In genomic region chr7:115976651-115977050, GRCh38 we compare ENCODE assay signal across 22 cellular contexts. TPM values are rescaled to one million over a fixed set of nuclear protein-coding genes. Genes with fewer than 3 reads are reported as not detected.
DNase-seq lines count a peak whose midpoint lies in the region; ATAC-seq, FAIRE-seq and TF ChIP-seq lines count a peak whose summit lies in the region.
"Had no signal": no experiment of that assay in that cellular context is flagged by ENCODE, and none has a peak within 500 bp of the region (broad histone marks: within the 10 kb centered on the region; RNA-seq: fewer than 3 reads in every experiment).

No MANE protein-coding gene starts in this region.

- no peaks in the 10 kb centered on the region for H3K36me3 ChIP-seq in IMR-90 (ENCODE audit: control insufficient read depth, insufficient read depth, low read length)
- no peaks in the 10 kb centered on the region for H3K36me3 ChIP-seq in endothelial cell of umbilical vein (ENCODE audit: control insufficient read depth in 2 of 2, extremely low read depth in 1 of 2, insufficient read depth in 2 of 2, low read length in 2 of 2)
- no peaks in the 10 kb centered on the region for H3K36me3 ChIP-seq in SJCRH30
- H3K36me3 ChIP-seq: HAP-1 had no signal

- no peaks in the 10 kb centered on the region for H3K9me1 ChIP-seq in IMR-90 (ENCODE audit: insufficient read depth, low read length)
- H3K9me1 ChIP-seq in endothelial cell of umbilical vein (replicated peaks; ENCODE audit: control insufficient read depth, extremely low read depth, insufficient read depth, low read length): no peaks in the 10 kb centered on the region

- H3K9ac ChIP-seq in IMR-90 (ENCODE audit: low read depth, low read length) (no peak overlapping the region), endothelial cell of umbilical vein (replicated peaks; ENCODE audit: extremely low read depth, insufficient read depth, low read length) (no peak overlapping the region)
- H3K9ac ChIP-seq: BLaER1 treated with 17β-estradiol and CSF1 and Interleukin-3, amounts not matched to agents 10 nM and 100 nM had no signal

- H3K4me3 ChIP-seq in IMR-90 (ENCODE audit: insufficient read depth, low read depth, low read length): no peak overlapping the region
- H3K4me3 ChIP-seq in endothelial cell of umbilical vein (replicated peaks in 1 of 3; ENCODE audit: insufficient read depth in 1 of 3, low read depth in 1 of 3, low read length in 3 of 3): no peak overlapping the region
- no peak overlapping the region for H3K4me3 ChIP-seq in SJCRH30
- H3K4me3 ChIP-seq: BLaER1 treated with 17β-estradiol and CSF1 and Interleukin-3, amounts not matched to agents 10 nM and 100 nM; GM12878; HAP-1 had no signal

- no peaks in the 10 kb centered on the region for H3K9me3 ChIP-seq in IMR-90 (ENCODE audit: control insufficient read depth, insufficient read depth, low read length)
- H3K9me3 ChIP-seq in endothelial cell of umbilical vein (replicated peaks; ENCODE audit: control insufficient read depth, insufficient read depth, low read length): no peaks in the 10 kb centered on the region
- no peaks in the 10 kb centered on the region for H3K9me3 ChIP-seq in SJCRH30 (replicated peaks)
- H3K9me3 ChIP-seq: BLaER1 treated with 17β-estradiol and CSF1 and Interleukin-3, amounts not matched to agents 10 nM and 100 nM; HAP-1 had no signal

- H3K4me2 ChIP-seq in IMR-90 (ENCODE audit: low read depth, low read length) (no peak overlapping the region), endothelial cell of umbilical vein (ENCODE audit: insufficient read depth, low read length) (no peak overlapping the region)
- H3K4me2 ChIP-seq: BLaER1 treated with 17β-estradiol and CSF1 and Interleukin-3, amounts not matched to agents 10 nM and 100 nM had no signal

- no peak overlapping the region for H3K23ac ChIP-seq in IMR-90 (ENCODE audit: low read depth, low read length)

- H3K27ac ChIP-seq in IMR-90 (ENCODE audit: insufficient read depth, low read length) (no peak overlapping the region), endothelial cell of umbilical vein (ENCODE audit: insufficient read depth, low read depth, low read length) (no peak overlapping the region), SJCRH30 (no peak overlapping the region)
- H3K27ac ChIP-seq: BLaER1 treated with 17β-estradiol and CSF1 and Interleukin-3, amounts not matched to agents 10 nM and 100 nM had no signal

- H3K4me1 ChIP-seq in IMR-90 (ENCODE audit: control insufficient read depth, insufficient read depth, low read length) (no peaks in the 10 kb centered on the region), endothelial cell of umbilical vein (ENCODE audit: control insufficient read depth, extremely low read depth, insufficient read depth, low read length) (no peaks in the 10 kb centered on the region), SJCRH30 (no peaks in the 10 kb centered on the region)
- H3K4me1 ChIP-seq: HAP-1 had no signal

- no peak overlapping the region for H4K5ac ChIP-seq in IMR-90 (ENCODE audit: low read depth, low read length)

- H2BK20ac ChIP-seq in IMR-90 (ENCODE audit: low read depth, low read length): no peak overlapping the region

- no peak for TF ChIP-seq POLR2A in IMR-90 (IDR thresholded peaks at IDR 0.05; ENCODE audit: low read depth, low read length)
- TF ChIP-seq POLR2A in endothelial cell of umbilical vein (IDR thresholded peaks at IDR 0.05; ENCODE audit: low read depth, low read length): no peak

- CTCF ChIA-PET in IMR-90 (lab: Yijun Ruan, JAX) (no interaction called here), endothelial cell of umbilical vein (lab: Charles Lee) (no interaction called here)

- no peak overlapping the region for H3K56ac ChIP-seq in IMR-90 (ENCODE audit: extremely low read depth, insufficient read depth, low read length)

- WGBS in IMR-90 (ENCODE audit: extremely low coverage in 2 of 2, insufficient read length in 1 of 2), 2 experiments: no CpG with 5 or more reads among the region's 3 CpGs

- H3K18ac ChIP-seq in IMR-90 (ENCODE audit: low read depth, low read length): no peak overlapping the region

- no peak overlapping the region for H2BK5ac ChIP-seq in IMR-90 (ENCODE audit: low read depth, low read length, poor library complexity, severe bottlenecking)

- no peak overlapping the region for H3K4ac ChIP-seq in IMR-90 (ENCODE audit: low read depth, low read length)

- no peak overlapping the region for H2AK5ac ChIP-seq in IMR-90 (ENCODE audit: low read depth, low read length)

- no peak overlapping the region for H4K91ac ChIP-seq in IMR-90 (ENCODE audit: insufficient read depth, low read depth, low read length)

- TF ChIP-seq CTCF in IMR-90 (conservative IDR thresholded peaks at IDR 0.05; ENCODE audit: low read depth, low read length) (no peak), endothelial cell of umbilical vein (IDR thresholded peaks at IDR 0.05; ENCODE audit: extremely low read depth in 1 of 2, insufficient read depth in 1 of 2, low read depth in 1 of 2, low read length in 2 of 2) (no peak)

- no peak overlapping the region for H4K8ac ChIP-seq in IMR-90 (ENCODE audit: low read depth in 2 of 2, low read length in 2 of 2)

- ATAC-seq in IMR-90 (ENCODE audit: low read depth): no peak
- ATAC-seq: CD8-positive, alpha-beta T cell; GM12878 had no signal

- H3K14ac ChIP-seq in IMR-90 (replicated peaks; ENCODE audit: low read depth, low read length): no peak overlapping the region

- dilution Hi-C loops in IMR-90 (cut with HindIII; ENCODE audit: low sequenced_read_pairs, unreplicated experiment) (no loop called here), endothelial cell of umbilical vein (cut with MboI; ENCODE audit: extremely low pct_ligation_motif_present, low sequenced_read_pairs) (no loop called here)

- no peak overlapping the region for H2AK9ac ChIP-seq in IMR-90 (replicated peaks; ENCODE audit: low read depth, low read length, poor library complexity)

- H2BK120ac ChIP-seq in IMR-90 (ENCODE audit: low read depth, low read length): no peak overlapping the region

- no peak overlapping the region for H2BK15ac ChIP-seq in IMR-90 (ENCODE audit: low read depth, low read length)

- no peak for TF ChIP-seq RAD21 in IMR-90 (IDR thresholded peaks at IDR 0.05; ENCODE audit: low read length)

- intact Hi-C loops in IMR-90 (cut with micrococcal nuclease): no loop called here
- intact Hi-C loops in endothelial cell of umbilical vein (cut with micrococcal nuclease): no loop called here
- intact Hi-C loops in cardiac septum (cut with DNase I): no loop called here

- in situ Hi-C loops in IMR-90 (cut with MboI; ENCODE audit: low sequenced_read_pairs): no loop called here

- H3K79me2 ChIP-seq in endothelial cell of umbilical vein (ENCODE audit: control insufficient read depth, insufficient read depth, low read length): no peaks in the 10 kb centered on the region

- H4K20me1 ChIP-seq in IMR-90 (ENCODE audit: insufficient read depth, low read length): no peaks in the 10 kb centered on the region
- no peaks in the 10 kb centered on the region for H4K20me1 ChIP-seq in endothelial cell of umbilical vein (replicated peaks; ENCODE audit: control insufficient read depth, extremely low read depth, insufficient read depth, low read length)

- no peaks in the 10 kb centered on the region for H3K79me1 ChIP-seq in IMR-90 (ENCODE audit: low read depth in 1 of 2, low read length in 2 of 2)

- no peak overlapping the region for H2AFZ ChIP-seq in IMR-90 (replicated peaks; ENCODE audit: low read length, poor library complexity)
- H2AFZ ChIP-seq in endothelial cell of umbilical vein (ENCODE audit: low read depth, low read length): no peak overlapping the region

- POLR2A ChIA-PET in IMR-90 (lab: Charles Lee; ENCODE audit: unreplicated experiment) (no interaction called here), endothelial cell of umbilical vein (lab: Charles Lee) (no interaction called here)

- BruUV-seq in IMR-90 (replicated peaks; lab: Mats Ljungman, UMichigan) (no TSS peak), endothelial cell of umbilical vein (replicated peaks; lab: Mats Ljungman, UMichigan) (no TSS peak)

- peak; percentile 2 for DNase-seq in IMR-90
- DNase-seq in endothelial cell of umbilical vein (ENCODE audit: low read depth, low spot score): no peak
- DNase-seq in fibroblast of peridontal ligament (ENCODE audit: extremely low read depth): peak; percentile 3
- DNase-seq in central memory CD4-positive, alpha-beta T cell: no peak
- no peak for DNase-seq in cardiac septum (ENCODE audit: low spot score)
- DNase-seq in NCI-H146 treated with DMSO at 0.1 percent for 48 hours (lab: John Stamatoyannopoulos, UW; ENCODE audit: unreplicated experiment): no peak
- DNase-seq in SJCRH30: no peak
- DNase-seq: 8988T; CD8-positive, alpha-beta T cell; COR-L47; DMS 273 treated with DMSO at 0.1 percent for 48 hours; DMS53; DND-41; EL; HFFc6 had no signal

- no peaks in the 10 kb centered on the region for H3K27me3 ChIP-seq in IMR-90 (ENCODE audit: control insufficient read depth, insufficient read depth, low read length)
- H3K27me3 ChIP-seq in endothelial cell of umbilical vein (ENCODE audit: control insufficient read depth in 2 of 2, insufficient read depth in 2 of 2, low read length in 2 of 2): no peaks in the 10 kb centered on the region
- H3K27me3 ChIP-seq in SJCRH30: no peaks in the 10 kb centered on the region
- H3K27me3 ChIP-seq: BLaER1 treated with 17β-estradiol and CSF1 and Interleukin-3, amounts not matched to agents 10 nM and 100 nM had no signal

- peak; percentile 54 for FAIRE-seq in A204.1 (lab: Jason Lieb, UNC)
- peak; percentile 47 for FAIRE-seq in endothelial cell of umbilical vein (lab: Jason Lieb, UNC)
- FAIRE-seq: GM19239 had no signal

TF ChIP-seq in IMR-90, 13 proteins besides CTCF, POLR2A, EP300 and RAD21 (continues in another document):
- no peak for TF ChIP-seq SMC3 (IDR thresholded peaks at IDR 0.05; ENCODE audit: low read depth, low read length)

TF ChIP-seq in endothelial cell of umbilical vein, 7 proteins besides CTCF, POLR2A, EP300 and RAD21 (continues in another document):
- TF ChIP-seq GATA2 (IDR thresholded peaks at IDR 0.05; ENCODE audit: insufficient read depth, insufficient read length, low read depth, low read length) (no peak), EZH2 (IDR thresholded peaks at IDR 0.05; ENCODE audit: borderline replicate concordance, low read depth, low read length, severe bottlenecking) (no peak)

RNA-seq across cellular contexts. Expression of gene TFEC, which starts 53.9 kb away (rescaled TPM):
- total RNA-seq in IMR-90 (2012; rRNA removed) (under 0.01 and 0.28 TPM in 2 replicates), endothelial cell of umbilical vein (7.9 TPM in 2 replicates), cardiac septum (1.6 TPM)
- polyA plus RNA-seq in IMR-90 (2012; rRNA removed) (0.02 TPM in 1 of 2 replicates, not detected in the other), endothelial cell of umbilical vein (3.3 and 3.6 TPM in 2 replicates)
- not detected in 2 replicates for polyA plus RNA-seq in IMR-90 (2012; cell fraction: cytosol; rRNA removed)
- 0.23 TPM in 1 of 2 replicates, not detected in the other for polyA plus RNA-seq in IMR-90 (2012; cell fraction: nucleus; rRNA removed; ENCODE audit: low replicate concordance)
- polyA plus RNA-seq in endothelial cell of umbilical vein (2011; cell fraction: cytosol; rRNA removed): 1.7 and 2.8 TPM in 2 replicates
- 16.5 and 22.8 TPM in 2 replicates for polyA plus RNA-seq in endothelial cell of umbilical vein (2011; cell fraction: nucleus; rRNA removed)
- polyA plus RNA-seq in endothelial cell of umbilical vein (2012): 5.8 and 20.5 TPM in 2 replicates
- polyA minus RNA-seq in endothelial cell of umbilical vein: 6.7 and 7.7 TPM in 2 replicates
- polyA minus RNA-seq in endothelial cell of umbilical vein (2011; cell fraction: cytosol; rRNA and poly(A)+ RNA removed): not detected
- 14.3 and 24.1 TPM in 2 replicates for polyA minus RNA-seq in endothelial cell of umbilical vein (2011; cell fraction: nucleus; rRNA and poly(A)+ RNA removed)
- total RNA-seq in SJCRH30 (2014; rRNA removed; shearing (Covaris generic)): 0.47 TPM in 1 of 2 replicates, not detected in the other
- total RNA-seq: CD8-positive, alpha-beta T cell; G401; HT-29 had no signal

Comparison
In these comparisons a context has a peak if more than half of its experiments do, and no peak if none do; other contexts are left out.
1. DNase-seq: peak in IMR-90 (single experiment) and fibroblast of peridontal ligament (single experiment); none in endothelial cell of umbilical vein (single experiment), central memory CD4-positive, alpha-beta T cell (single experiment), cardiac septum (single experiment), NCI-H146 treated with DMSO at 0.1 percent for 48 hours (single experiment) and SJCRH30 (0 of 2).